12 cellular contexts compared by ENCODE assay signal in genomic region chr13:44157614-44158013, GRCh38.
"Had no signal": no experiment of that assay in that cellular context is flagged by ENCODE, and none has a peak within 500 bp of the region (broad histone marks: within the 10 kb centered on the region; RNA-seq: fewer than 3 reads in every experiment).

No MANE protein-coding gene starts in this region.

- H3K4me3 ChIP-seq: prostate gland, transverse colon had no signal

- DNase-seq: activated CD4-positive, alpha-beta memory T cell treated with anti-CD3 and anti-CD28 coated beads for 36 hours; activated CD4-positive, alpha-beta T cell treated with anti-CD3 and anti-CD28 coated beads for 1 hour; activated gamma-delta T cell treated with Interleukin-2 at 50 U/mL for 16 hours; activated naive CD8-positive, alpha-beta T cell treated with anti-CD3 and anti-CD28 coated beads for 36 hours; activated T-cell treated with anti-CD3 and anti-CD28 coated beads, Interleukin-2, amount 50 U/mL, for 4 hours; anterior cingulate cortex; immature natural killer cell; naive thymus-derived CD8-positive, alpha-beta T cell; stimulated activated CD4-positive, alpha-beta T cell treated with anti-CD3 and anti-CD28 coated beads, Interleukin-4, amount 100 ng/mL, for 24 hours; stimulated activated naive CD8-positive, alpha-beta T cell treated with anti-CD3 and anti-CD28 coated beads, Interleukin-15, amount 100 ng/mL, for 72 hours; transverse colon had no signal

- H3K36me3 ChIP-seq: prostate gland, transverse colon had no signal

- H3K27ac ChIP-seq: prostate gland had no signal

- H3K27me3 ChIP-seq: transverse colon had no signal

- ATAC-seq: activated T-cell treated with anti-CD3 and anti-CD28 coated beads, Interleukin-2, amount 50 U/mL, for 4 hours; naive thymus-derived CD8-positive, alpha-beta T cell; stimulated activated naive CD8-positive, alpha-beta T cell treated with anti-CD3 and anti-CD28 coated beads, Interleukin-15, amount 100 ng/mL, for 72 hours had no signal

- H3K9me3 ChIP-seq: prostate gland, transverse colon had no signal
